8 cellular contexts compared by ENCODE assay signal in the genomic region with DNA sequence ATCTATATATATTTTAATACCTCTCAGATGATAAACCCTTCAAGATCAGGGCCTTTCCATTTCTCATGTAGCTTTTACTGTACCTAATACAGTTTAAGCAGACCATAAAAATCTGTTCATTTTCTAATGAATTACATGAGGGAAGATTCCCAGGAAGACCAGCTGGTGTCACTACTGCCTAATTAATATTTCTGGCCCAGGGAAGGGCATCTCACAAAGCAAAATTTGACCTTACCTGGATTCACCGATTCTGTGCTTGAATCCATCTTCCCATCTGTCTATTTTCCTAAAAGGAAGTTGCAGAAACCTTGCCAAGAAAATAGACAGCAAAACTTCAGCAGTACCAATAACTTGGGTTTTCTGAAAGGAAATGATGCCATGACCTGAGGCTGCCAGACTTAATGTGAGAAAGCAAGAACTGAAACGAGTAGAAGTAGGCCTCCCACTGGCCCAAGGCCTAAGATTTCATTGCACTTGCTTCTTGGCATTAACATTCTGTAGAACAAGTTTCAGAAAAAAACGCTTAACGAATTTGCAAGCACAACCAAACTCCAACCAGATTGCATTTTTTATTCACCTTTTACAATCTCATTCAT.
DNase-seq lines count a peak whose midpoint lies in the region; ATAC-seq, FAIRE-seq and TF ChIP-seq lines count a peak whose summit lies in the region.

No MANE protein-coding gene starts in this region.

- H3K27ac ChIP-seq in Panc1 (ENCODE audit: low read length) (no peak overlapping the region), small intestine (ENCODE audit: low read depth in 1 of 2, low read length in 1 of 2) (no peak overlapping the region)

- H3K9me3 ChIP-seq in Panc1 (ENCODE audit: control insufficient read depth, insufficient read depth, low read depth, low read length) (no peaks in the 10 kb centered on the region), small intestine (ENCODE audit: control insufficient read depth, low read depth) (no peaks in the 10 kb centered on the region)

- BruUV-seq in Panc1 (replicated peaks; lab: Mats Ljungman, UMichigan), result no TSS peak

- H3K27ac Mint-ChIP-seq in activated CD8-positive, alpha-beta T cell treated with anti-CD3 and anti-CD28 coated beads for 36 hours, result no peak overlapping the region
- no peak overlapping the region for H3K27ac Mint-ChIP-seq in activated CD8-positive, alpha-beta T cell treated with anti-CD3 and anti-CD28 coated beads, Interleukin-2, amount 10 ng/mL, durations not matched to agents 7 days and 5 days

- no peak for FAIRE-seq in small intestine (lab: Jason Lieb, UNC)

- H3K9me3 Mint-ChIP-seq in activated CD8-positive, alpha-beta T cell treated with anti-CD3 and anti-CD28 coated beads for 36 hours, result no peaks in the 10 kb centered on the region
- H3K9me3 Mint-ChIP-seq in activated CD8-positive, alpha-beta T cell treated with anti-CD3 and anti-CD28 coated beads, Interleukin-2, amount 10 ng/mL, durations not matched to agents 7 days and 5 days (ENCODE audit: insufficient read depth), result no peaks in the 10 kb centered on the region

- no peak overlapping the region for H3K4me3 Mint-ChIP-seq in activated CD8-positive, alpha-beta T cell treated with anti-CD3 and anti-CD28 coated beads for 36 hours
- H3K4me3 Mint-ChIP-seq in activated CD8-positive, alpha-beta T cell treated with anti-CD3 and anti-CD28 coated beads, Interleukin-2, amount 10 ng/mL, durations not matched to agents 7 days and 5 days, result no peak overlapping the region

- no peaks in the 10 kb centered on the region for H3K36me3 Mint-ChIP-seq in activated CD8-positive, alpha-beta T cell treated with anti-CD3 and anti-CD28 coated beads for 36 hours (ENCODE audit: low read depth)
- no peaks in the 10 kb centered on the region for H3K36me3 Mint-ChIP-seq in activated CD8-positive, alpha-beta T cell treated with anti-CD3 and anti-CD28 coated beads, Interleukin-2, amount 10 ng/mL, durations not matched to agents 7 days and 5 days (ENCODE audit: low read depth)

- ATAC-seq in activated CD8-positive, alpha-beta T cell treated with anti-CD3 and anti-CD28 coated beads for 36 hours, result no peak
- no peak for ATAC-seq in activated CD8-positive, alpha-beta T cell treated with anti-CD3 and anti-CD28 coated beads, Interleukin-2, amount 10 ng/mL, durations not matched to agents 7 days and 5 days
- peak; percentile 61 for ATAC-seq in HG02759 (IDR thresholded peaks at IDR 0.05; ENCODE audit: unreplicated experiment)
- no peak for ATAC-seq in Panc1
- ATAC-seq in HG03039 (IDR thresholded peaks at IDR 0.05; ENCODE audit: unreplicated experiment), result no peak

- H3K4me1 Mint-ChIP-seq in activated CD8-positive, alpha-beta T cell treated with anti-CD3 and anti-CD28 coated beads for 36 hours (ENCODE audit: low read depth), result no peaks in the 10 kb centered on the region
- no peaks in the 10 kb centered on the region for H3K4me1 Mint-ChIP-seq in activated CD8-positive, alpha-beta T cell treated with anti-CD3 and anti-CD28 coated beads, Interleukin-2, amount 10 ng/mL, durations not matched to agents 7 days and 5 days (ENCODE audit: low read depth)

- H3K36me3 ChIP-seq in Panc1 (ENCODE audit: control insufficient read depth, insufficient read depth, low read length) (no peaks in the 10 kb centered on the region), small intestine (ENCODE audit: control insufficient read depth in 2 of 2, insufficient read depth in 2 of 2, low read length in 2 of 2) (no peaks in the 10 kb centered on the region)

- DNase-seq in activated CD8-positive, alpha-beta T cell treated with anti-CD3 and anti-CD28 coated beads for 36 hours, result no peak
- DNase-seq in activated CD8-positive, alpha-beta T cell treated with anti-CD3 and anti-CD28 coated beads, Interleukin-2, amount 10 ng/mL, durations not matched to agents 7 days and 5 days, result no peak
- DNase-seq in Panc1 (ENCODE audit: low read depth, low spot score) (no peak), fibroblast of villous mesenchyme (ENCODE audit: low read depth) (peak; percentile 44), small intestine (peak; percentile 52), SHP77 treated with DMSO at 0.1 percent for 48 hours (lab: John Stamatoyannopoulos, UW) (no peak)

- CTCF ChIA-PET in activated CD8-positive, alpha-beta T cell treated with anti-CD3 and anti-CD28 coated beads for 36 hours (lab: Charles Lee), result interaction anchor here (1.2 to 2.8 kb wide), 3 partner anchors 16 to 257 kb away, joined by 3 to 21 read pairs (median 8); no protein-coding TSS in a partner anchor
- CTCF ChIA-PET in activated CD8-positive, alpha-beta T cell treated with anti-CD3 and anti-CD28 coated beads, Interleukin-2, amount 10 ng/mL, durations not matched to agents 7 days and 5 days (lab: Charles Lee), result interaction anchor here (1.3 kb wide), 1 partner anchor 257 kb away, joined by 8 read pairs; no protein-coding TSS in a partner anchor
- CTCF ChIA-PET in Panc1 (lab: Charles Lee), result no interaction called here

- H3K4me1 ChIP-seq in Panc1 (ENCODE audit: control insufficient read depth, insufficient read depth, low read length), result no peaks in the 10 kb centered on the region
- no peaks in the 10 kb centered on the region for H3K4me1 ChIP-seq in small intestine (ENCODE audit: control insufficient read depth in 2 of 2, insufficient read depth in 1 of 2, low read depth in 1 of 2, low read length in 1 of 2)

- in situ Hi-C loops in Panc1 (cut with HindIII; ENCODE audit: low pct_unique_long_range_greater_than_20kb, low sequenced_read_pairs), result no loop called here

- POLR2A ChIA-PET in activated CD8-positive, alpha-beta T cell treated with anti-CD3 and anti-CD28 coated beads for 36 hours (lab: Charles Lee), result no interaction called here
- POLR2A ChIA-PET in activated CD8-positive, alpha-beta T cell treated with anti-CD3 and anti-CD28 coated beads, Interleukin-2, amount 10 ng/mL, durations not matched to agents 7 days and 5 days (lab: Charles Lee), result no interaction called here
- POLR2A ChIA-PET in Panc1 (lab: Charles Lee), result no interaction called here

- H3K4me3 ChIP-seq in Panc1 (ENCODE audit: low read depth in 2 of 2, low read length in 2 of 2), result no peak overlapping the region
- no peak overlapping the region for H3K4me3 ChIP-seq in fibroblast of villous mesenchyme (ENCODE audit: low read depth, low read length)
- no peak overlapping the region for H3K4me3 ChIP-seq in small intestine (ENCODE audit: low read depth in 1 of 2, low read length in 2 of 2)

- H3K27me3 ChIP-seq in Panc1 (ENCODE audit: control insufficient read depth, insufficient read depth, low read length), result no peaks in the 10 kb centered on the region
- H3K27me3 ChIP-seq in small intestine (ENCODE audit: control insufficient read depth in 2 of 2, insufficient read depth in 2 of 2, low read length in 2 of 2), result no peaks in the 10 kb centered on the region

- TF ChIP-seq CTCF in activated CD8-positive, alpha-beta T cell treated with anti-CD3 and anti-CD28 coated beads for 36 hours (IDR thresholded peaks at IDR 0.05), result peak; percentile 54
- TF ChIP-seq CTCF in Panc1 (IDR thresholded peaks at IDR 0.05) (peak; percentile 38; the same call in 1 of the 2 replicates), fibroblast of villous mesenchyme (IDR thresholded peaks at IDR 0.05; ENCODE audit: insufficient read depth, low read depth, low read length) (peak; percentile 65)

- H3K27me3 Mint-ChIP-seq in activated CD8-positive, alpha-beta T cell treated with anti-CD3 and anti-CD28 coated beads for 36 hours, result peaks cover 11% of the 10 kb centered on the region
- H3K27me3 Mint-ChIP-seq in activated CD8-positive, alpha-beta T cell treated with anti-CD3 and anti-CD28 coated beads, Interleukin-2, amount 10 ng/mL, durations not matched to agents 7 days and 5 days (ENCODE audit: low read depth), result peaks cover 7% of the 10 kb centered on the region

- intact Hi-C loops in activated CD8-positive, alpha-beta T cell treated with anti-CD3 and anti-CD28 coated beads for 36 hours (cut with micrococcal nuclease), result loop anchor here (5.0 kb wide), 1 partner anchor 259 kb away; no protein-coding TSS in a partner anchor
- intact Hi-C loops in Panc1 (cut with micrococcal nuclease; ENCODE audit: unreplicated experiment), result loop anchor here (5.0 to 10.0 kb wide), 2 partner anchors 164 to 282 kb away; a partner anchor contains a TSS

- 51 to 56% (median 56%) methylated on average over 4 of the region's 4 CpGs for WGBS in small intestine, 3 donors

Comparison
In these comparisons a context has a peak if more than half of its experiments do, and no peak if none do; other contexts are left out.
1. DNase-seq: peak in fibroblast of villous mesenchyme (single experiment) and small intestine (single experiment); none in activated CD8-positive, alpha-beta T cell treated with anti-CD3 and anti-CD28 coated beads for 36 hours (single experiment), activated CD8-positive, alpha-beta T cell treated with anti-CD3 and anti-CD28 coated beads, Interleukin-2, amount 10 ng/mL, durations not matched to agents 7 days and 5 days (single experiment), Panc1 (single experiment) and SHP77 treated with DMSO at 0.1 percent for 48 hours (single experiment).
2. Peak in every context shown above with its lines, with median percentiles within 50 percentile points of each other: CTCF ChIP-seq.